In the genomic region with DNA sequence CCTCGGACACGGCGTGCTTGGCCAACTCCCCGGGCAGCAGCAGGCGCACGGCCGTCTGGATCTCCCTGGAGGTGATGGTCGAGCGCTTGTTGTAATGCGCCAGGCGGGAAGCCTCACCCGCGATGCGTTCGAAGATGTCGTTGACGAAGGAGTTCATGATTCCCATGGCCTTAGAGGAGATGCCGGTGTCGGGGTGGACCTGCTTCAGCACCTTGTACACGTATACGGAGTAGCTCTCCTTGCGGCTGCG, we compare ENCODE assay signal across 8 cellular contexts.
A peak's percentile ranks its signal among the peaks of the same experiment; 100 is the strongest.
DNase-seq lines count a peak whose midpoint lies in the region; ATAC-seq, FAIRE-seq and TF ChIP-seq lines count a peak whose summit lies in the region.
"Not testable (repeated sequence)": the region's sequence is repeated elsewhere in the genome, so short reads cannot be mapped to it uniquely, and the experiment has no call there.

No MANE protein-coding gene starts in this region.

- FAIRE-seq in K562 (lab: Jason Lieb, UNC), result not testable (repeated sequence)

- peaks cover 0 to 20% (median 12%) of the 10 kb centered on the region in 11 experiments; a peak in 13 of 22 replicates for H3K36me3 ChIP-seq in BLaER1 treated with 17β-estradiol and CSF1 and Interleukin-3, amounts not matched to agents 10 nM and 100 nM
- not testable (repeated sequence) for H3K36me3 ChIP-seq in H7 (replicated peaks; ENCODE audit: control insufficient read depth, insufficient read depth, low read length); Panc1 (ENCODE audit: control insufficient read depth, insufficient read depth, low read length); esophagus (ENCODE audit: control insufficient read depth in 2 of 2, insufficient read depth in 2 of 2, low read length in 1 of 2); neural cell (ENCODE audit: insufficient read depth, low read length)
- H3K36me3 ChIP-seq in K562 (ENCODE audit: control insufficient read depth, insufficient read depth, low read length), result peaks cover 46% of the 10 kb centered on the region
- peaks cover 10% of the 10 kb centered on the region; the same call in 1 of the 2 replicates for H3K36me3 ChIP-seq in iPS-20b (ENCODE audit: insufficient read depth, low read depth, low read length)

- not testable (repeated sequence) for TF ChIP-seq RAD21 in K562 (CRISPR knock-in tag; conservative IDR thresholded peaks at IDR 0.05 in 1 of 2, IDR thresholded peaks at IDR 0.05 in 1 of 2); neural cell (conservative IDR thresholded peaks at IDR 0.05)

- not testable (repeated sequence) for H3K9me1 ChIP-seq in K562 (ENCODE audit: control insufficient read depth, insufficient read depth, low read length)

- not testable (repeated sequence) for H3K27me3 ChIP-seq in BLaER1 treated with 17β-estradiol and CSF1 and Interleukin-3, amounts not matched to agents 10 nM and 100 nM; H7 (ENCODE audit: control insufficient read depth, insufficient read depth, low read length); Panc1 (ENCODE audit: control insufficient read depth, insufficient read depth, low read length); K562 (ENCODE audit: control insufficient read depth in 2 of 2, insufficient read depth in 2 of 2, low read length in 2 of 2); esophagus (ENCODE audit: control insufficient read depth in 1 of 2, insufficient read depth in 2 of 2, low read length in 2 of 2); iPS-20b (ENCODE audit: insufficient read depth, low read length); neural cell (ENCODE audit: insufficient read depth, low read depth, low read length)

- H3K4me2 ChIP-seq in BLaER1 treated with 17β-estradiol and CSF1 and Interleukin-3, amounts not matched to agents 10 nM and 100 nM, result peak overlapping the region; percentile 82 to 100 (median 94)
- peak overlapping the region; percentile 98 for H3K4me2 ChIP-seq in K562 (ENCODE audit: insufficient read depth, low read length)
- H3K4me2 ChIP-seq in neural cell (ENCODE audit: low read length), result peak overlapping the region; percentile 89

- CTCF ChIA-PET in Panc1 (lab: Charles Lee); K562 (lab: Yijun Ruan, JAX; ENCODE audit: low intra/inter-chr PET ratio): not testable (repeated sequence)

- peaks cover 35 to 54% (median 40%) of the 10 kb centered on the region in 10 experiments for H3K4me1 ChIP-seq in BLaER1 treated with 17β-estradiol and CSF1 and Interleukin-3, amounts not matched to agents 10 nM and 100 nM
- H3K4me1 ChIP-seq in Panc1 (ENCODE audit: control insufficient read depth, insufficient read depth, low read length) (peaks cover 29% of the 10 kb centered on the region), K562 (replicated peaks in 1 of 2; ENCODE audit: control insufficient read depth in 2 of 2, insufficient read depth in 2 of 2, low read length in 2 of 2) (peaks cover 4 to 13% of the 10 kb centered on the region in 2 experiments)
- H3K4me1 ChIP-seq in esophagus (ENCODE audit: control insufficient read depth in 2 of 2, insufficient read depth in 2 of 2, low read length in 1 of 2); iPS-20b (ENCODE audit: insufficient read depth, low read length): not testable (repeated sequence)

- peaks cover 0 to 49% (median 17%) of the 10 kb centered on the region in 11 experiments; a peak in 11 of 22 replicates for H4K20me1 ChIP-seq in BLaER1 treated with 17β-estradiol and CSF1 and Interleukin-3, amounts not matched to agents 10 nM and 100 nM
- peaks cover 24% of the 10 kb centered on the region for H4K20me1 ChIP-seq in K562 (replicated peaks; ENCODE audit: control insufficient read depth, insufficient read depth, low read length)
- not testable (repeated sequence) for H4K20me1 ChIP-seq in neural cell (ENCODE audit: insufficient read depth)

- H3K9me3 ChIP-seq in BLaER1 treated with 17β-estradiol and CSF1 and Interleukin-3, amounts not matched to agents 10 nM and 100 nM (replicated peaks in 1 of 11); Panc1 (ENCODE audit: control insufficient read depth, insufficient read depth, low read depth, low read length); K562 (replicated peaks; ENCODE audit: control insufficient read depth, insufficient read depth, low read depth, low read length); esophagus (ENCODE audit: control insufficient read depth in 2 of 2, insufficient read depth in 1 of 2, low read depth in 1 of 2, low read length in 1 of 2); iPS-20b (ENCODE audit: insufficient read depth, low read depth, low read length); neural cell (ENCODE audit: low read length): not testable (repeated sequence)

- not testable (repeated sequence) for H3K9me2 ChIP-seq in neural cell (ENCODE audit: insufficient read depth, low read length)

- BruUV-seq in Panc1 (replicated peaks; lab: Mats Ljungman, UMichigan) (TSS peak; percentile 92), K562 (replicated peaks; lab: Mats Ljungman, UMichigan) (TSS peak; percentile 63)

- not testable (repeated sequence) for H2AFZ ChIP-seq in K562 (ENCODE audit: low read depth, low read length); neural cell (ENCODE audit: low read depth, low read length)

- intact Hi-C loops in Panc1 (cut with micrococcal nuclease; ENCODE audit: unreplicated experiment), result loop anchor here (2.0 kb wide), 1 partner anchor 14 kb away; a partner anchor contains a TSS
- intact Hi-C loops in K562 (cut with micrococcal nuclease), result loop anchor here (1.0 to 10.0 kb wide), 5 partner anchors 14 to 990 kb away; a partner anchor contains a TSS

- POLR2A ChIA-PET in Panc1 (lab: Charles Lee) (interaction anchor here (0.6 to 3.7 kb wide), 6 partner anchors 9 to 691 kb away, joined by 3 to 88 read pairs (median 3); a partner anchor contains a TSS), K562 (lab: Yijun Ruan, JAX) (interaction anchor here (0.6 to 10.6 kb wide), 77 partner anchors 8 to 1209 kb away, joined by 3 to 726 read pairs (median 6); a partner anchor contains a TSS)

- DNase-seq in H7; Panc1 (ENCODE audit: low read depth, low spot score): not testable (repeated sequence)
- peak in 1 of 4 experiments; percentile 53 for DNase-seq in K562 (ENCODE audit: extremely low read depth in 1 of 4, low spot score in 3 of 4)
- peak in 1 of 49 donors; percentile 24 for DNase-seq in substantia nigra (lab: John Stamatoyannopoulos, UW)

- TF ChIP-seq EP300 in K562 (IDR thresholded peaks at IDR 0.05; ENCODE audit: low read length); neural cell (conservative IDR thresholded peaks at IDR 0.05; ENCODE audit: poor library complexity, severe bottlenecking): not testable (repeated sequence)

- H3K27ac ChIP-seq in BLaER1 treated with 17β-estradiol and CSF1 and Interleukin-3, amounts not matched to agents 10 nM and 100 nM, result peak overlapping the region; percentile 81 to 98 (median 94)
- H3K27ac ChIP-seq in Panc1 (ENCODE audit: low read length) (peak overlapping the region; percentile 97), K562 (ENCODE audit: extremely low read depth, low read depth, low read length) (peak overlapping the region; percentile 93), esophagus (ENCODE audit: low read depth in 2 of 2, low read length in 1 of 2) (peak overlapping the region; percentile 72 to 98), iPS-20b (ENCODE audit: low read length) (peak overlapping the region; percentile 35), neural cell (ENCODE audit: low read length) (peak overlapping the region; percentile 72), substantia nigra (ENCODE audit: low read depth, low read length, poor library complexity, severe bottlenecking) (peak overlapping the region; percentile 56)

- TF ChIP-seq CTCF in Panc1 (IDR thresholded peaks at IDR 0.05); K562 (IDR thresholded peaks at IDR 0.05 in 2 of 3, conservative IDR thresholded peaks at IDR 0.05 in 1 of 3; ENCODE audit: insufficient read depth in 2 of 3, low read depth in 1 of 3, low read length in 3 of 3); neural cell (IDR thresholded peaks at IDR 0.05; ENCODE audit: poor library complexity, severe bottlenecking): not testable (repeated sequence)

- not testable (repeated sequence) for ATAC-seq in Panc1, K562

- peak overlapping the region; percentile 85 to 96 (median 90) for H3K9ac ChIP-seq in BLaER1 treated with 17β-estradiol and CSF1 and Interleukin-3, amounts not matched to agents 10 nM and 100 nM
- H3K9ac ChIP-seq in K562 (ENCODE audit: insufficient read depth in 1 of 2, low read depth in 2 of 2, low read length in 2 of 2) (peak overlapping the region; percentile 93), iPS-20b (ENCODE audit: low read depth, low read length) (peak overlapping the region; percentile 95), neural cell (ENCODE audit: low read length) (peak overlapping the region; percentile 57)

- peak overlapping the region; percentile 74 to 83 (median 78) for H3K4me3 ChIP-seq in BLaER1 treated with 17β-estradiol and CSF1 and Interleukin-3, amounts not matched to agents 10 nM and 100 nM
- H3K4me3 ChIP-seq in H7 (ENCODE audit: insufficient read depth, low read depth, low read length) (peak overlapping the region; percentile 60), Panc1 (ENCODE audit: low read depth in 2 of 2, low read length in 2 of 2) (peak overlapping the region; percentile 100), K562 (peak overlapping the region; percentile 71), esophagus (ENCODE audit: low read depth in 1 of 2, low read length in 2 of 2) (peak overlapping the region; percentile 51 to 79), iPS-20b (ENCODE audit: low read length) (peak overlapping the region; percentile 75), neural cell (ENCODE audit: low read length) (peak overlapping the region; percentile 70)

- H3K79me2 ChIP-seq in K562 (ENCODE audit: control insufficient read depth, insufficient read depth, low read length) (peaks cover 75% of the 10 kb centered on the region), neural cell (replicated peaks; ENCODE audit: insufficient read depth, low read length) (peaks cover 27% of the 10 kb centered on the region)

- WGBS in K562 (ENCODE audit: insufficient coverage, low coverage, missing lambda C conversion rate), result 8% methylated on average over 12 of the region's 23 CpGs
- WGBS in esophagus, 2 donors, result 5 to 13% methylated on average over 23 of the region's 23 CpGs

- in situ Hi-C loops in Panc1 (cut with HindIII; ENCODE audit: low pct_unique_long_range_greater_than_20kb, low sequenced_read_pairs), result not testable (repeated sequence)
- in situ Hi-C loops in K562 (cut with MboI), result loop anchor here (5.0 kb wide), 1 partner anchor 746 kb away; a partner anchor contains a TSS

- not testable (repeated sequence) for H3F3A ChIP-seq in neural cell (ENCODE audit: insufficient read depth, low read length, poor library complexity, severe bottlenecking)

- TF ChIP-seq POLR2A in K562 (conservative IDR thresholded peaks at IDR 0.05), result not testable (repeated sequence)

Comparison
In these comparisons a context has a peak if more than half of its experiments do, and no peak if none do; other contexts are left out.
1. H3K27ac ChIP-seq: peak in every context shown above with its lines; median percentile 97 in Panc1; 94 in BLaER1 treated with 17β-estradiol and CSF1 and Interleukin-3, amounts not matched to agents 10 nM and 100 nM; 93 in K562; 85 in esophagus; 72 in neural cell; 56 in substantia nigra; 35 in iPS-20b.